ENCODE assay signal across 18 cellular contexts in the genomic region with DNA sequence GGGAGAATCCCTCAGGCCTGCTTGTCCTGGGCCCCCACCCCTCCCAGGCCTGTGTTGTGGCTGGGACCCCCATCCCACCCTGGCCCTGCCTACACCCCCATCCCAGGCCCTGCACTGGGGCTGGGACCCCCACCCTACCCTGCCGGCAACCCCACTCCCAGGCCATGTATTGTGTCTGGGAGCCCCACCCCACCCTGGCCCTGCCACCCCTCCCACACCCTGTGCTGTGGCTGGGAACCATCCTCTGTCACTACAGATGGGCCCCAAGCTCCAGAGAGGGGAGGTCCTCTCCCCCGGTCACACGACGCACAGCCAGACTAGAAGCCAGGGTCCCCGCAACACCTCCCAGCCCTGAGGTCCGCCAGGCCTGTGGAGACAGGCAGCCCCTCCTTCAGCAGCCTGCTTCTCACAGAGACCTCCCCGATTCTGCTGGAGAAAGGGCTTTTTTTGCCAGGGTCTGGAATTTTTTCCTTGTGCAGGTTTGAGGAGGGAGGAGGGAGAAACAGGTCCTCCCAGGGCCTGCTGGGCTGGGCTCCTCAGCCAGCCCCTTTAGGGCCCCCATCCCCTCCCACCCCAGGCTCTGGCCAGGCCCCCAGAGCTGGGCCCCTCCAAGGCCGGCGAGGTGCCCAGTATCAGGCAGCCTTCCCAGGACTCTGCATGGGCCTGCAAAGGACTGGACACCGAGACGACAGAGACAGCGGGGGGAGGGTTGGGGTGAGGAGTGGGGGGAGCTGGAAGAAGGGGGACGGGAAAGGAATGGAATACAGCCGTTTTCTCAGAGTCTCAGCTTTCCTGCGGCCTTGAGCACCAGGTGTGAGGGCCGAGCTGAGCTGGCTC. TPM values are rescaled to one million over a fixed set of nuclear protein-coding genes. Genes with fewer than 3 reads are reported as not detected.
A peak's percentile ranks its signal among the peaks of the same experiment; 100 is the strongest.
DNase-seq lines count a peak whose midpoint lies in the region; ATAC-seq and TF ChIP-seq lines count a peak whose summit lies in the region.
"Had no signal": no experiment of that assay in that cellular context is flagged by ENCODE, and none has a peak within 500 bp of the region (broad histone marks: within the 10 kb centered on the region; RNA-seq: fewer than 3 reads in every experiment).

No MANE protein-coding gene starts in this region.

- H3K9me3 Mint-ChIP-seq in natural killer cell treated with Interleukin-12 subunit alpha and Interleukin-12 subunit beta and Interleukin-15 and Interleukin-18, amount 100 ng/mL, for 72 hours: no peaks in the 10 kb centered on the region
- H3K9me3 Mint-ChIP-seq in natural killer cell (no peaks in the 10 kb centered on the region), glutamatergic neuron (ENCODE audit: unreplicated experiment) (peaks cover 15% of the 10 kb centered on the region), neural crest cell (no peaks in the 10 kb centered on the region)
- H3K9me3 Mint-ChIP-seq: activated naive CD4-positive, alpha-beta T cell treated with anti-CD3 and anti-CD28 coated beads for 36 hours; central memory CD8-positive, alpha-beta T cell; naive B cell; stimulated activated naive CD8-positive, alpha-beta T cell treated with anti-CD3 and anti-CD28 coated beads, Interleukin-15, Interleukin-2, amounts not matched to agents 100 ng/mL and 50 ng/mL, for 24 hours had no signal

- no peaks in the 10 kb centered on the region for H3K36me3 Mint-ChIP-seq in natural killer cell treated with Interleukin-12 subunit alpha and Interleukin-12 subunit beta and Interleukin-15 and Interleukin-18, amount 100 ng/mL, for 72 hours
- H3K36me3 Mint-ChIP-seq in natural killer cell: no peaks in the 10 kb centered on the region
- H3K36me3 Mint-ChIP-seq in glutamatergic neuron (ENCODE audit: unreplicated experiment): no peaks in the 10 kb centered on the region
- H3K36me3 Mint-ChIP-seq in neural crest cell (ENCODE audit: low read depth): no peaks in the 10 kb centered on the region
- H3K36me3 Mint-ChIP-seq: naive B cell had no signal

- no peak for ATAC-seq in natural killer cell treated with Interleukin-12 subunit alpha and Interleukin-12 subunit beta and Interleukin-15 and Interleukin-18, amount 100 ng/mL, for 72 hours
- ATAC-seq in natural killer cell (no peak), aorta (ENCODE audit: low FRiP score) (no peak), HG02852 (IDR thresholded peaks at IDR 0.05; ENCODE audit: unreplicated experiment) (no peak)

- WGBS in aorta, 2 donors: 38 to 42% methylated on average over 16 of the region's 16 CpGs

- TF ChIP-seq CTCF in natural killer cell (IDR thresholded peaks at IDR 0.05): no peak
- no peak for TF ChIP-seq CTCF in glutamatergic neuron (IDR thresholded peaks at IDR 0.05; ENCODE audit: partially characterized antibody, unreplicated experiment)
- no peak for TF ChIP-seq CTCF in neural crest cell (conservative IDR thresholded peaks at IDR 0.05)

- H3K4me1 Mint-ChIP-seq in natural killer cell treated with Interleukin-12 subunit alpha and Interleukin-12 subunit beta and Interleukin-15 and Interleukin-18, amount 100 ng/mL, for 72 hours (ENCODE audit: low read depth in 2 of 2): no peaks in the 10 kb centered on the region
- no peaks in the 10 kb centered on the region for H3K4me1 Mint-ChIP-seq in natural killer cell
- peaks cover 26% of the 10 kb centered on the region for H3K4me1 Mint-ChIP-seq in glutamatergic neuron (ENCODE audit: low read depth, unreplicated experiment)
- peaks cover 19% of the 10 kb centered on the region for H3K4me1 Mint-ChIP-seq in neural crest cell
- H3K4me1 Mint-ChIP-seq: central memory CD8-positive, alpha-beta T cell; naive B cell had no signal

- H3K27ac ChIP-seq in aorta (ENCODE audit: low read depth in 1 of 2, low read length in 2 of 2): no peak overlapping the region

- no peak overlapping the region for H3K27ac Mint-ChIP-seq in natural killer cell treated with Interleukin-12 subunit alpha and Interleukin-12 subunit beta and Interleukin-15 and Interleukin-18, amount 100 ng/mL, for 72 hours
- H3K27ac Mint-ChIP-seq in natural killer cell (no peak overlapping the region), glutamatergic neuron (ENCODE audit: unreplicated experiment) (no peak overlapping the region), neural crest cell (ENCODE audit: unreplicated experiment) (peak overlapping the region; percentile 62)
- H3K27ac Mint-ChIP-seq: activated naive CD4-positive, alpha-beta T cell treated with anti-CD3 and anti-CD28 coated beads for 36 hours; naive B cell; stimulated activated naive CD8-positive, alpha-beta T cell treated with anti-CD3 and anti-CD28 coated beads, Interleukin-15, Interleukin-2, amounts not matched to agents 100 ng/mL and 50 ng/mL, for 24 hours had no signal

- no peak overlapping the region for H3K4me3 ChIP-seq in aorta (ENCODE audit: low read length in 2 of 2)

- H3K36me3 ChIP-seq in aorta (ENCODE audit: control insufficient read depth in 1 of 2, insufficient read depth in 2 of 2, low read length in 1 of 2): no peaks in the 10 kb centered on the region

- no peak overlapping the region for H3K4me3 Mint-ChIP-seq in natural killer cell treated with Interleukin-12 subunit alpha and Interleukin-12 subunit beta and Interleukin-15 and Interleukin-18, amount 100 ng/mL, for 72 hours
- H3K4me3 Mint-ChIP-seq in natural killer cell: no peak overlapping the region
- no peak overlapping the region for H3K4me3 Mint-ChIP-seq in glutamatergic neuron (ENCODE audit: unreplicated experiment)
- no peak overlapping the region for H3K4me3 Mint-ChIP-seq in neural crest cell
- H3K4me3 Mint-ChIP-seq: activated naive CD4-positive, alpha-beta T cell treated with anti-CD3 and anti-CD28 coated beads for 36 hours; central memory CD8-positive, alpha-beta T cell; naive B cell; stimulated activated naive CD8-positive, alpha-beta T cell treated with anti-CD3 and anti-CD28 coated beads, Interleukin-15, Interleukin-2, amounts not matched to agents 100 ng/mL and 50 ng/mL, for 24 hours had no signal

- H3K27me3 ChIP-seq in aorta (ENCODE audit: control insufficient read depth in 1 of 2, insufficient read depth in 2 of 2, low read length in 1 of 2): no peaks in the 10 kb centered on the region

- no peaks in the 10 kb centered on the region for H3K4me1 ChIP-seq in aorta (ENCODE audit: control insufficient read depth in 1 of 2, insufficient read depth in 2 of 2, low read length in 2 of 2)

- peaks cover 0 to 8% of the 10 kb centered on the region in 2 donors for H3K27me3 Mint-ChIP-seq in natural killer cell treated with Interleukin-12 subunit alpha and Interleukin-12 subunit beta and Interleukin-15 and Interleukin-18, amount 100 ng/mL, for 72 hours
- H3K27me3 Mint-ChIP-seq in natural killer cell (ENCODE audit: low read depth in 2 of 2) (no peaks in the 10 kb centered on the region), glutamatergic neuron (ENCODE audit: unreplicated experiment) (peaks cover 12% of the 10 kb centered on the region), neural crest cell (ENCODE audit: low read depth) (no peaks in the 10 kb centered on the region)

- no peaks in the 10 kb centered on the region for H3K9me3 ChIP-seq in aorta (ENCODE audit: control insufficient read depth, low read length)

- intact Hi-C loops in natural killer cell (cut with micrococcal nuclease): no loop called here
- intact Hi-C loops in aorta (cut with DNase I): no loop called here

- DNase-seq in natural killer cell treated with Interleukin-12 subunit alpha and Interleukin-12 subunit beta and Interleukin-15 and Interleukin-18, amount 100 ng/mL, for 72 hours (ENCODE audit: low spot score): peak; percentile 54
- DNase-seq in natural killer cell: no peak
- peak; percentile 24 for DNase-seq in glutamatergic neuron
- peak; percentile 14 for DNase-seq in neural crest cell (ENCODE audit: low read depth, low spot score)
- peak; percentile 29 to 55 for DNase-seq in aorta
- DNase-seq in stimulated activated CD4-positive, alpha-beta T cell treated with anti-CD3 and anti-CD28 coated beads, Interleukin-4, amount 100 ng/mL, for 4 hours: no peak
- no peak for DNase-seq in DMS 273 (lab: John Stamatoyannopoulos, UW; ENCODE audit: unreplicated experiment)
- DNase-seq: activated CD8-positive, alpha-beta memory T cell treated with anti-CD3 and anti-CD28 coated beads for 24 hours; activated naive CD4-positive, alpha-beta T cell treated with anti-CD3 and anti-CD28 coated beads for 36 hours; Calu3; kidney glomerular epithelial cell; MM.1S; naive B cell; NCI-H187 treated with DMSO at 0.1 percent for 48 hours; SIG-M5 had no signal

RNA-seq across cellular contexts. Expression of gene KIF1A, which starts 28.0 kb away (rescaled TPM):
- under 1 TPM in 1 of 2 donors, not detected in 1; 0.45 TPM for total RNA-seq in natural killer cell treated with Interleukin-12 subunit alpha and Interleukin-12 subunit beta and Interleukin-15 and Interleukin-18, amount 100 ng/mL, for 72 hours
- total RNA-seq in natural killer cell: under 1 TPM in 1 of 3 donors, not detected in 2; 0.09 TPM
- 439 TPM for total RNA-seq in glutamatergic neuron (ENCODE audit: unreplicated experiment)
- 90.9 and 91.3 TPM in 2 replicates for total RNA-seq in neural crest cell
- total RNA-seq in aorta: under 1 TPM; 0.72 to 0.78 TPM
- polyA plus RNA-seq in aorta: under 1 TPM in 1 of 2 donors, not detected in 1; 0.25 TPM

Comparison
In these comparisons a context has a peak if more than half of its experiments do, and no peak if none do; other contexts are left out.
1. DNase-seq: peak in natural killer cell treated with Interleukin-12 subunit alpha and Interleukin-12 subunit beta and Interleukin-15 and Interleukin-18, amount 100 ng/mL, for 72 hours (single experiment), glutamatergic neuron (single experiment), neural crest cell (single experiment) and aorta (2 of 2); none in natural killer cell (single experiment), stimulated activated CD4-positive, alpha-beta T cell treated with anti-CD3 and anti-CD28 coated beads, Interleukin-4, amount 100 ng/mL, for 4 hours (0 of 2) and DMS 273 (single experiment).
2. RNA of gene KIF1A, which starts 28.0 kb away (total RNA-seq): 439 TPM in glutamatergic neuron (single experiment) and 90.9 to 91.3 TPM in neural crest cell; 0.72 to 0.78 TPM in aorta, 0.45 TPM in natural killer cell treated with Interleukin-12 subunit alpha and Interleukin-12 subunit beta and Interleukin-15 and Interleukin-18, amount 100 ng/mL, for 72 hours and 0.09 TPM in natural killer cell; every median in the first group is over 10 times any median in the second.